ENCODE assay signal across 10 cellular contexts in genomic region chr15:67784057-67784781, GRCh38. TPM values are rescaled to one million over a fixed set of nuclear protein-coding genes. Genes with fewer than 3 reads are reported as not detected.
DNase-seq lines count a peak whose midpoint lies in the region; ATAC-seq and TF ChIP-seq lines count a peak whose summit lies in the region.
"Had no signal": no experiment of that assay in that cellular context is flagged by ENCODE, and none has a peak within 500 bp of the region (broad histone marks: within the 10 kb centered on the region; RNA-seq: fewer than 3 reads in every experiment).

No MANE protein-coding gene starts in this region.

- peaks cover 0 to 26% (median 5%) of the 10 kb centered on the region in 5 donors for H3K36me3 Mint-ChIP-seq in naive thymus-derived CD4-positive, alpha-beta T cell

- H3K27me3 Mint-ChIP-seq in naive thymus-derived CD4-positive, alpha-beta T cell, result no peaks in the 10 kb centered on the region

- H3K27me3 ChIP-seq in naive thymus-derived CD4-positive, alpha-beta T cell (ENCODE audit: control insufficient read depth in 2 of 2, insufficient read depth in 2 of 2, low read length in 2 of 2), result no peaks in the 10 kb centered on the region
- no peaks in the 10 kb centered on the region for H3K27me3 ChIP-seq in upper lobe of right lung

- intact Hi-C loops in naive thymus-derived CD4-positive, alpha-beta T cell (cut with micrococcal nuclease), result loop anchor here in 1 of 2 donors (5.0 kb wide), 1 partner anchor 53 kb away; no protein-coding TSS in a partner anchor
- intact Hi-C loops in upper lobe of right lung (cut with DNase I), result no loop called here

- H3K4me1 Mint-ChIP-seq in naive thymus-derived CD4-positive, alpha-beta T cell, result peaks cover 15 to 39% (median 35%) of the 10 kb centered on the region in 7 donors

- DNase-seq in NCI-H524 (lab: John Stamatoyannopoulos, UW), result peak; percentile 46 to 70
- no peak for DNase-seq in NCI-H524 treated with DMSO at 0.1 percent for 48 hours (lab: John Stamatoyannopoulos, UW)
- peak; percentile 25 for DNase-seq in NCI-H1105 (lab: John Stamatoyannopoulos, UW)
- peak in 3 of 9 donors; percentile 3 to 9 (median 8) for DNase-seq in naive thymus-derived CD4-positive, alpha-beta T cell
- DNase-seq in NCI-H226, result no peak
- DNase-seq in mesenteric fat pad (ENCODE audit: low spot score), result no peak
- no peak for DNase-seq in upper lobe of right lung

- H3K4me3 ChIP-seq in naive thymus-derived CD4-positive, alpha-beta T cell (ENCODE audit: low read length), result no peak overlapping the region
- H3K4me3 ChIP-seq in upper lobe of right lung, result no peak overlapping the region

- no peak overlapping the region for H3K27ac ChIP-seq in naive thymus-derived CD4-positive, alpha-beta T cell (ENCODE audit: low read depth, low read length)
- H3K27ac ChIP-seq in upper lobe of right lung, result no peak overlapping the region

- peak overlapping the region; percentile 9 to 70 (median 32) for H3K4me3 Mint-ChIP-seq in naive thymus-derived CD4-positive, alpha-beta T cell

- H3K9me3 Mint-ChIP-seq in naive thymus-derived CD4-positive, alpha-beta T cell, result peaks cover 0 to 2% (median 0%) of the 10 kb centered on the region in 11 donors

- TF ChIP-seq CTCF in upper lobe of right lung (IDR thresholded peaks at IDR 0.05), result no peak

- peaks cover 5 to 20% of the 10 kb centered on the region in 2 donors for H3K4me1 ChIP-seq in naive thymus-derived CD4-positive, alpha-beta T cell (ENCODE audit: control insufficient read depth in 2 of 2, insufficient read depth in 2 of 2, low read length in 2 of 2)
- no peaks in the 10 kb centered on the region for H3K4me1 ChIP-seq in upper lobe of right lung

- ATAC-seq in HG02759 (IDR thresholded peaks at IDR 0.05; ENCODE audit: unreplicated experiment) (peak; percentile 84), upper lobe of right lung (no peak)
- peak; percentile 57 for ATAC-seq in naive thymus-derived CD4-positive, alpha-beta T cell

- H3K9me3 ChIP-seq in naive thymus-derived CD4-positive, alpha-beta T cell (ENCODE audit: control insufficient read depth in 2 of 3, low read length in 3 of 3), result no peaks in the 10 kb centered on the region
- H3K9me3 ChIP-seq in upper lobe of right lung, result no peaks in the 10 kb centered on the region

- H3K27ac Mint-ChIP-seq in naive thymus-derived CD4-positive, alpha-beta T cell, result peak overlapping the region; percentile 7 to 86 (median 51)

- POLR2A ChIA-PET in naive thymus-derived CD4-positive, alpha-beta T cell (lab: Charles Lee), result interaction anchor here (0.9 to 1.7 kb wide), 4 partner anchors 17 to 270 kb away, joined by 3 to 4 read pairs (median 4); partner anchors contain the start of gene PIAS1

- H3K36me3 ChIP-seq in naive thymus-derived CD4-positive, alpha-beta T cell (ENCODE audit: control insufficient read depth in 2 of 3, insufficient read depth in 3 of 3, low read length in 3 of 3), result no peaks in the 10 kb centered on the region
- H3K36me3 ChIP-seq in upper lobe of right lung, result no peaks in the 10 kb centered on the region

- CTCF ChIA-PET in naive thymus-derived CD4-positive, alpha-beta T cell (lab: Charles Lee), result no interaction called here

RNA-seq across cellular contexts. Expression of gene SKOR1, which starts 41.1 kb away (rescaled TPM):
- total RNA-seq in naive thymus-derived CD4-positive, alpha-beta T cell, result 1 to 10 TPM in 2 of 5 experiments, under 1 TPM in 3; 0.34 to 2.4 (median 0.62) TPM
- not detected for polyA plus RNA-seq in naive thymus-derived CD4-positive, alpha-beta T cell
- total RNA-seq in mesenteric fat pad (0.26 TPM), upper lobe of right lung (0.52 TPM)
- total RNA-seq: epithelial cell of proximal tubule, SK-MEL-5 had no signal

RNA-seq across cellular contexts. Expression of gene RNU6-1, which starts 55.6 kb away (rescaled TPM):
- total RNA-seq in naive thymus-derived CD4-positive, alpha-beta T cell, result not detected
- polyA plus RNA-seq in naive thymus-derived CD4-positive, alpha-beta T cell, result not detected
- total RNA-seq in mesenteric fat pad (not detected), upper lobe of right lung (not detected)
- total RNA-seq: epithelial cell of proximal tubule, SK-MEL-5 had no signal

Comparison
In these comparisons a context has a peak if more than half of its experiments do, and no peak if none do; other contexts are left out.
1. DNase-seq: peak in NCI-H524 (2 of 2) and NCI-H1105 (single experiment); none in NCI-H524 treated with DMSO at 0.1 percent for 48 hours (single experiment), NCI-H226 (single experiment), mesenteric fat pad (single experiment) and upper lobe of right lung (single experiment).